ENCODE assay signal across 1 cellular context in genomic region chr16:67260426-67261063, GRCh38.
TF ChIP-seq lines count a peak whose summit lies in the region.

No MANE protein-coding gene starts in this region.

TF ChIP-seq in SK-N-SH, 30 proteins besides CTCF, POLR2A, EP300 and RAD21 (continued from another document):
- no peak for TF ChIP-seq CHD2 (IDR thresholded peaks at IDR 0.05; ENCODE audit: low read length, partially characterized antibody)
- no peak for TF ChIP-seq SIN3A (IDR thresholded peaks at IDR 0.05; ENCODE audit: borderline replicate concordance, low read depth, low read length)
- no peak for TF ChIP-seq JUND (IDR thresholded peaks at IDR 0.05)
- no peak for TF ChIP-seq ZBTB33 (IDR thresholded peaks at IDR 0.05; ENCODE audit: borderline replicate concordance, low read depth)
- no peak for TF ChIP-seq RXRA (IDR thresholded peaks at IDR 0.05; ENCODE audit: borderline replicate concordance, low read depth)
- TF ChIP-seq NFIC (IDR thresholded peaks at IDR 0.05; ENCODE audit: borderline replicate concordance): no peak
- peak; percentile 27; the same call in 1 of the 2 replicates for TF ChIP-seq TCF12 (IDR thresholded peaks at IDR 0.05)
- TF ChIP-seq USF2 (IDR thresholded peaks at IDR 0.05; ENCODE audit: borderline replicate concordance, low read depth, low read length): no peak
- 0 out of 2 replicates have a peak, but pooled peaks have one; percentile 5 for TF ChIP-seq NRF1 (IDR thresholded peaks at IDR 0.05; ENCODE audit: low read depth, low read length)
- TF ChIP-seq POLR2AphosphoS5 (IDR thresholded peaks at IDR 0.05; ENCODE audit: low read depth, low read length): no peak
- no peak for TF ChIP-seq REST (IDR thresholded peaks at IDR 0.05; ENCODE audit: low read depth, low read length)
- TF ChIP-seq, protein P1, sequence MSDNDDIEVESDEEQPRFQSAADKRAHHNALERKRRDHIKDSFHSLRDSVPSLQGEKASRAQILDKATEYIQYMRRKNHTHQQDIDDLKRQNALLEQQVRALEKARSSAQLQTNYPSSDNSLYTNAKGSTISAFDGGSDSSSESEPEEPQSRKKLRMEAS (IDR thresholded peaks at IDR 0.05; ENCODE audit: low read depth): no peak
- peak; percentile 79 for TF ChIP-seq SMC3 (IDR thresholded peaks at IDR 0.05; ENCODE audit: low read depth, low read length)
- no peak for TF ChIP-seq FOXJ3 (CRISPR knock-in tag; IDR thresholded peaks at IDR 0.05)
- no peak for TF ChIP-seq USF1 (IDR thresholded peaks at IDR 0.05; ENCODE audit: borderline replicate concordance, low read depth)
- TF ChIP-seq RFX5 (IDR thresholded peaks at IDR 0.05; ENCODE audit: low read length): no peak
- TF ChIP-seq MXI1 (IDR thresholded peaks at IDR 0.05; ENCODE audit: low read depth, low read length): no peak
- no peak for TF ChIP-seq GATA2 (CRISPR knock-in tag; IDR thresholded peaks at IDR 0.05)
- TF ChIP-seq ELF1 (IDR thresholded peaks at IDR 0.05): no peak
- no peak for TF ChIP-seq TAF1 (IDR thresholded peaks at IDR 0.05; ENCODE audit: borderline replicate concordance, low read depth, low read length)
- peak; percentile 21; the same call in 1 of the 2 replicates for TF ChIP-seq RCOR1 (IDR thresholded peaks at IDR 0.05; ENCODE audit: low read length)
